1 cellular context compared by ENCODE assay signal in genomic region chr2:195899226-195899625, GRCh38.
TF ChIP-seq lines count a peak whose summit lies in the region.

No MANE protein-coding gene starts in this region.

TF ChIP-seq in IMR-90, 13 proteins besides CTCF, POLR2A, EP300 and RAD21:
- TF ChIP-seq CEBPB (IDR thresholded peaks at IDR 0.05; ENCODE audit: low read depth, low read length) (no peak), MAFK (IDR thresholded peaks at IDR 0.05; ENCODE audit: low read depth, low read length) (no peak), ELK1 (IDR thresholded peaks at IDR 0.05; ENCODE audit: borderline replicate concordance, low read depth, low read length) (no peak), MXI1 (IDR thresholded peaks at IDR 0.05; ENCODE audit: borderline replicate concordance, low read depth, low read length) (no peak), MAZ (IDR thresholded peaks at IDR 0.05; ENCODE audit: borderline replicate concordance, low read depth, low read length) (no peak), SMC3 (IDR thresholded peaks at IDR 0.05; ENCODE audit: low read depth, low read length) (no peak), FOS (IDR thresholded peaks at IDR 0.05; ENCODE audit: low read depth, low read length) (no peak), NFE2L2 (IDR thresholded peaks at IDR 0.05; ENCODE audit: low read depth, low read length) (no peak), CHD1 (IDR thresholded peaks at IDR 0.05; ENCODE audit: low read depth, low read length) (no peak), BHLHE40 (IDR thresholded peaks at IDR 0.05; ENCODE audit: low read depth, low read length) (no peak), RFX5 (IDR thresholded peaks at IDR 0.05; ENCODE audit: low read depth, low read length) (no peak), RCOR1 (IDR thresholded peaks at IDR 0.05; ENCODE audit: insufficient replicate concordance, low read length) (no peak)
- TF ChIP-seq, protein P1, sequence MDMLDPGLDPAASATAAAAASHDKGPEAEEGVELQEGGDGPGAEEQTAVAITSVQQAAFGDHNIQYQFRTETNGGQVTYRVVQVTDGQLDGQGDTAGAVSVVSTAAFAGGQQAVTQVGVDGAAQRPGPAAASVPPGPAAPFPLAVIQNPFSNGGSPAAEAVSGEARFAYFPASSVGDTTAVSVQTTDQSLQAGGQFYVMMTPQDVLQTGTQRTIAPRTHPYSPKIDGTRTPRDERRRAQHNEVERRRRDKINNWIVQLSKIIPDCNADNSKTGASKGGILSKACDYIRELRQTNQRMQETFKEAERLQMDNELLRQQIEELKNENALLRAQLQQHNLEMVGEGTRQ (IDR thresholded peaks at IDR 0.05; ENCODE audit: low read depth, low read length), result no peak
